19 cellular contexts compared by ENCODE assay signal in the genomic region with DNA sequence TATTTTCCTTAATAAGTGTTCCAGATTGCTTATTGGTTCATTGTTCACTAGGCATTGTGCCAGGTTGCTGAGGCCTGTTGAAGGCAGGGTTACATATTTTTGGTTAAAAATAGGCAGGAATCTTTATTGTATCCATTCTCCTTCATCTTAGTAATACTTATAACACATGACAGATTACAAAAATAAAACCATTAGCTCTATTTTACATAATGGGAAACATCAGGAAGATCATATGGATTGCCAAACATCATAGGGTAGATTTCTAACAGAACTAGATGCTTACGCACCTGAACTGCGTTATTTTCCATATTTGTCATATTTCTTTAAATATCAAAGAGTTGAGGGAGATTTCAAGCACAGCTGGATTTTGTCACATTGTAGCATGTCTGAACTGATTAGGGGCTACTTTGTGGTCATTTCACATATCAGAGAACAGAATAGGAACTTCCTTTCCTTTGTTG.
DNase-seq lines count a peak whose midpoint lies in the region; ATAC-seq, FAIRE-seq and TF ChIP-seq lines count a peak whose summit lies in the region.
"Had no signal": no experiment of that assay in that cellular context is flagged by ENCODE, and none has a peak within 500 bp of the region (broad histone marks: within the 10 kb centered on the region; RNA-seq: fewer than 3 reads in every experiment).

No MANE protein-coding gene starts in this region.

- TF ChIP-seq CTCF in bronchial epithelial cell (IDR thresholded peaks at IDR 0.05; ENCODE audit: insufficient read depth, low read length, severe bottlenecking) (no peak), foreskin fibroblast (IDR thresholded peaks at IDR 0.05; ENCODE audit: low read depth, low read length) (no peak)

- peak; percentile 71 for DNase-seq in EH (ENCODE audit: low read depth)
- DNase-seq in NCI-H69 (lab: John Stamatoyannopoulos, UW) = peak; percentile 11
- peak; percentile 29 for DNase-seq in bronchial epithelial cell (ENCODE audit: low read depth)
- peak; percentile 82 to 92 for DNase-seq in foreskin fibroblast
- no peak for DNase-seq in COR-L47 (lab: John Stamatoyannopoulos, UW)
- DNase-seq in stimulated activated naive CD4-positive, alpha-beta T cell (lab: John Stamatoyannopoulos, UW) = no peak
- DNase-seq: activated CD4-positive, alpha-beta T cell treated with anti-CD3 and anti-CD28 coated beads, Interleukin-2, amount 50 U/mL, for 48 hours; activated naive CD8-positive, alpha-beta T cell treated with anti-CD3 and anti-CD28 coated beads for 36 hours; DMS53; effector CD8-positive, alpha-beta T cell; head of caudate nucleus; NCI-H1694; NCI-H2227 treated with DMSO at 0.1 percent for 48 hours; right lobe of liver; stomach; tibial artery had no signal

- no peak overlapping the region for H3K4me3 Mint-ChIP-seq in stimulated activated memory B cell treated with anti-CD40 and anti-IgM and Interleukin-4, amounts not matched to agents 10 μg/mL and 1 μg/mL and 100 μg/mL, for 72 hours
- H3K4me3 Mint-ChIP-seq: activated naive CD8-positive, alpha-beta T cell treated with anti-CD3 and anti-CD28 coated beads for 36 hours; neural progenitor cell had no signal

- H3K4me3 ChIP-seq in bronchial epithelial cell (ENCODE audit: low read depth, low read length) (no peak overlapping the region), foreskin fibroblast (ENCODE audit: low read depth in 1 of 2, low read length in 2 of 2) (no peak overlapping the region)
- H3K4me3 ChIP-seq: neural progenitor cell, right lobe of liver, stomach, tibial artery had no signal

- FAIRE-seq in bronchial epithelial cell (lab: Jason Lieb, UNC) = no peak

- H3K27me3 Mint-ChIP-seq in stimulated activated memory B cell treated with anti-CD40 and anti-IgM and Interleukin-4, amounts not matched to agents 10 μg/mL and 1 μg/mL and 100 μg/mL, for 72 hours = no peaks in the 10 kb centered on the region
- H3K27me3 Mint-ChIP-seq: activated naive CD8-positive, alpha-beta T cell treated with anti-CD3 and anti-CD28 coated beads for 36 hours had no signal

- H3K36me3 ChIP-seq in bronchial epithelial cell (ENCODE audit: control insufficient read depth, insufficient read depth, low read length) = no peaks in the 10 kb centered on the region
- H3K36me3 ChIP-seq: neural progenitor cell, right lobe of liver, stomach, tibial artery had no signal

- H3K4me1 Mint-ChIP-seq in stimulated activated memory B cell treated with anti-CD40 and anti-IgM and Interleukin-4, amounts not matched to agents 10 μg/mL and 1 μg/mL and 100 μg/mL, for 72 hours = no peaks in the 10 kb centered on the region
- H3K4me1 Mint-ChIP-seq: activated naive CD8-positive, alpha-beta T cell treated with anti-CD3 and anti-CD28 coated beads for 36 hours had no signal

- H3K36me3 Mint-ChIP-seq in stimulated activated memory B cell treated with anti-CD40 and anti-IgM and Interleukin-4, amounts not matched to agents 10 μg/mL and 1 μg/mL and 100 μg/mL, for 72 hours = no peaks in the 10 kb centered on the region
- H3K36me3 Mint-ChIP-seq: activated naive CD8-positive, alpha-beta T cell treated with anti-CD3 and anti-CD28 coated beads for 36 hours; neural progenitor cell had no signal

- no peak for ATAC-seq in GM19463 (IDR thresholded peaks at IDR 0.05; ENCODE audit: unreplicated experiment)
- ATAC-seq in stimulated activated memory B cell treated with anti-CD40 and anti-IgM and Interleukin-4, amounts not matched to agents 10 μg/mL and 1 μg/mL and 100 μg/mL, for 72 hours = no peak
- ATAC-seq: right lobe of liver had no signal

- H3K27me3 ChIP-seq in bronchial epithelial cell (ENCODE audit: control insufficient read depth, insufficient read depth, low read length) = no peaks in the 10 kb centered on the region
- H3K27me3 ChIP-seq: neural progenitor cell, right lobe of liver, stomach, tibial artery had no signal

- no peaks in the 10 kb centered on the region for H3K9me3 Mint-ChIP-seq in stimulated activated memory B cell treated with anti-CD40 and anti-IgM and Interleukin-4, amounts not matched to agents 10 μg/mL and 1 μg/mL and 100 μg/mL, for 72 hours
- H3K9me3 Mint-ChIP-seq: activated naive CD8-positive, alpha-beta T cell treated with anti-CD3 and anti-CD28 coated beads for 36 hours; neural progenitor cell had no signal

- H3K27ac Mint-ChIP-seq in stimulated activated memory B cell treated with anti-CD40 and anti-IgM and Interleukin-4, amounts not matched to agents 10 μg/mL and 1 μg/mL and 100 μg/mL, for 72 hours = no peak overlapping the region
- H3K27ac Mint-ChIP-seq: activated naive CD8-positive, alpha-beta T cell treated with anti-CD3 and anti-CD28 coated beads for 36 hours; neural progenitor cell had no signal

Comparison
In these comparisons a context has a peak if more than half of its experiments do, and no peak if none do; other contexts are left out.
1. DNase-seq: peak in EH (single experiment), NCI-H69 (single experiment), bronchial epithelial cell (single experiment) and foreskin fibroblast (2 of 2); none in COR-L47 (single experiment) and stimulated activated naive CD4-positive, alpha-beta T cell (0 of 6).